ENCODE assay signal across 14 cellular contexts in genomic region chr22:44348963-44349950, GRCh38. TPM values are rescaled to one million over a fixed set of nuclear protein-coding genes. Genes with fewer than 3 reads are reported as not detected.
"Had no signal": no experiment of that assay in that cellular context is flagged by ENCODE, and none has a peak within 500 bp of the region (broad histone marks: within the 10 kb centered on the region; RNA-seq: fewer than 3 reads in every experiment).

No MANE protein-coding gene starts in this region.

- H3K4me3 Mint-ChIP-seq: activated CD4-positive, alpha-beta T cell treated with anti-CD3 and anti-CD28 coated beads, Interleukin-2, amount 10 ng/mL, durations not matched to agents 7 days and 5 days; activated naive CD8-positive, alpha-beta T cell; naive thymus-derived CD4-positive, alpha-beta T cell; stimulated activated naive CD8-positive, alpha-beta T cell treated with anti-CD3 and anti-CD28 coated beads, Interleukin-15, amount 100 ng/mL, for 72 hours had no signal

- H3K36me3 ChIP-seq: esophagus squamous epithelium, thoracic aorta had no signal

- H3K4me3 ChIP-seq: esophagus squamous epithelium, psoas muscle, thoracic aorta had no signal

- DNase-seq: activated CD4-positive, alpha-beta T cell treated with anti-CD3 and anti-CD28 coated beads, Interleukin-2, amount 10 ng/mL, durations not matched to agents 7 days and 5 days; activated CD4-positive, CD25-positive, alpha-beta regulatory T cell; activated effector memory CD4-positive, alpha-beta T cell treated with anti-CD3 and anti-CD28 coated beads, Interleukin-2, amount 50 U/mL, for 16 hours; esophagus squamous epithelium; naive thymus-derived CD4-positive, alpha-beta T cell; nucleus accumbens; psoas muscle; stimulated activated CD4-positive, alpha-beta T cell treated with anti-CD3 and anti-CD28 coated beads, Interleukin-4, amount 100 ng/mL, for 4 hours; stimulated activated naive CD8-positive, alpha-beta T cell treated with anti-CD3 and anti-CD28 coated beads, Interleukin-15, amount 100 ng/mL, for 72 hours; T-helper 2 cell had no signal

- H3K27ac ChIP-seq: esophagus squamous epithelium, psoas muscle, thoracic aorta had no signal

- H3K36me3 Mint-ChIP-seq: activated naive CD8-positive, alpha-beta T cell; naive thymus-derived CD4-positive, alpha-beta T cell had no signal

- H3K9me3 ChIP-seq: esophagus squamous epithelium, psoas muscle, thoracic aorta had no signal

- H3K27ac Mint-ChIP-seq: activated CD4-positive, alpha-beta T cell treated with anti-CD3 and anti-CD28 coated beads, Interleukin-2, amount 10 ng/mL, durations not matched to agents 7 days and 5 days; activated naive CD8-positive, alpha-beta T cell; stimulated activated naive CD8-positive, alpha-beta T cell treated with anti-CD3 and anti-CD28 coated beads, Interleukin-15, amount 100 ng/mL, for 72 hours had no signal

- H3K4me1 ChIP-seq: psoas muscle had no signal

- H3K9me3 Mint-ChIP-seq: activated CD4-positive, alpha-beta T cell treated with anti-CD3 and anti-CD28 coated beads, Interleukin-2, amount 10 ng/mL, durations not matched to agents 7 days and 5 days; stimulated activated naive CD8-positive, alpha-beta T cell treated with anti-CD3 and anti-CD28 coated beads, Interleukin-15, amount 100 ng/mL, for 72 hours had no signal

RNA-seq across cellular contexts. Expression of gene SHISAL1, which starts 36.5 kb away (rescaled TPM):
- total RNA-seq: activated CD4-positive, alpha-beta T cell treated with anti-CD3 and anti-CD28 coated beads, Interleukin-2, amount 10 ng/mL, durations not matched to agents 7 days and 5 days; activated CD8-positive, alpha-beta memory T cell treated with anti-CD3 and anti-CD28 coated beads for 36 hours; mononuclear cell; naive thymus-derived CD4-positive, alpha-beta T cell had no signal
- polyA plus RNA-seq: naive thymus-derived CD4-positive, alpha-beta T cell had no signal
